In the genomic region with DNA sequence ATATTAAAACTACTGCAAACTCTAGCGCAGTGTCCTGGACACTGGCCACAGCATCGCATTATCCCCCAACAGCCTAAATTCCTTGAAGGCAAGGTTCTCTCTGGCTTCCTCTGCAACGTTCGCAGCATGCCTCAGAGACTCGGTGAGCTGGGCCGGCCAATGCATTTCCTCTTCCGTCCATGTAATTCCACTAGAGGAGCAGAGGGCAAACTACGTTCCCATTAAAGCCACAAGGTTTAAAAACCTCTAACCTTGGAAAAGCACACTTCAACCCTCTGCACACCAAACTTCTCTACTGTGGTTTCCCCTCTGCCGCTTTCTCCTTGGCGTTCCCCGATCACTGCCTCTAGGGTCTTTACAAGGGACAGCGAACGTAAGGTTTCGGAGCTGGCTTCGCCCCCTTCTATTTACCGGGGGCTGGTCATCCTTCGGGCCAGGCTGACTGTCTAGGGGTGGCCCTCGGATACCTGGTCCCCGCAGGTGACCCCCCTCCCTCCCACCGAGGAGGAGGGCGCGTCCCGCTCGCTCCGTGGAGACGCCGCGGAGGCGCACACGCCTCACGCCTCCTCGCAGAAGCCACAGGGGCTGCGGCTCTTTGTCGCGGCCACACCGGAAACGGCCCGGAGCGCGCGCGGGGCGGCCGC, we compare ENCODE assay signal across 1 cellular context.
TF ChIP-seq lines count a peak whose summit lies in the region.

No MANE protein-coding gene starts in this region.

TF ChIP-seq in HepG2, 621 proteins besides CTCF, POLR2A, EP300 and RAD21 (continued from another document and continues in another):
- TF ChIP-seq RORA (CRISPR knock-in tag; IDR thresholded peaks at IDR 0.05) (no peak), MZF1 (CRISPR knock-in tag; IDR thresholded peaks at IDR 0.05; ENCODE audit: borderline replicate concordance) (0 out of 2 replicates have a peak, but pooled peaks have one; percentile 61), ZFY (CRISPR knock-in tag; IDR thresholded peaks at IDR 0.05) (peak; percentile 55), DNMT1 (CRISPR knock-in tag; IDR thresholded peaks at IDR 0.05) (no peak), BCL3 (CRISPR knock-in tag; IDR thresholded peaks at IDR 0.05) (peak; percentile 93), BRF2 (CRISPR knock-in tag; IDR thresholded peaks at IDR 0.05) (no peak), ZNF180 (CRISPR knock-in tag; IDR thresholded peaks at IDR 0.05; ENCODE audit: borderline replicate concordance, low read depth) (0 out of 2 replicates have a peak, but pooled peaks have one; percentile 76), ZNF83 (CRISPR knock-in tag; IDR thresholded peaks at IDR 0.05; ENCODE audit: borderline replicate concordance) (no peak), HOXA5 (CRISPR knock-in tag; IDR thresholded peaks at IDR 0.05) (0 out of 2 replicates have a peak, but pooled peaks have one; percentile 47), ZNF160 (CRISPR knock-in tag; IDR thresholded peaks at IDR 0.05) (0 out of 2 replicates have a peak, but pooled peaks have one; percentile 40), PATZ1 (CRISPR knock-in tag; IDR thresholded peaks at IDR 0.05) (peak; percentile 63), ZNF546 (CRISPR knock-in tag; conservative IDR thresholded peaks at IDR 0.05) (0 out of 2 replicates have a peak, but pooled peaks have one; percentile 23), PHF8 (CRISPR knock-in tag; IDR thresholded peaks at IDR 0.05) (peak; percentile 84), THAP11 (CRISPR knock-in tag; IDR thresholded peaks at IDR 0.05) (peak; percentile 39; the same call in 1 of the 2 replicates), NR0B2 (CRISPR knock-in tag; IDR thresholded peaks at IDR 0.05) (no peak), ARNT2 (CRISPR knock-in tag; IDR thresholded peaks at IDR 0.05; ENCODE audit: low read depth) (no peak; the same call in 1 of the 2 replicates), ARNTL (CRISPR knock-in tag; IDR thresholded peaks at IDR 0.05) (0 out of 2 replicates have a peak, but pooled peaks have one; percentile 23), FOXJ3 (CRISPR knock-in tag; IDR thresholded peaks at IDR 0.05; ENCODE audit: borderline replicate concordance) (0 out of 2 replicates have a peak, but pooled peaks have one; percentile 22), KAT7 (CRISPR knock-in tag; IDR thresholded peaks at IDR 0.05; ENCODE audit: borderline replicate concordance) (0 out of 2 replicates have a peak, but pooled peaks have one; percentile 75), CERS6 (CRISPR knock-in tag; IDR thresholded peaks at IDR 0.05) (peak; percentile 33; the same call in 1 of the 2 replicates), FLYWCH1 (CRISPR knock-in tag; IDR thresholded peaks at IDR 0.05) (0 out of 2 replicates have a peak, but pooled peaks have one; percentile 43), ZNF264 (CRISPR knock-in tag; IDR thresholded peaks at IDR 0.05) (peak; percentile 45; the same call in 1 of the 2 replicates), ZNF136 (CRISPR knock-in tag; IDR thresholded peaks at IDR 0.05; ENCODE audit: low read depth) (0 out of 2 replicates have a peak, but pooled peaks have one; percentile 74), ZNF230 (CRISPR knock-in tag; IDR thresholded peaks at IDR 0.05) (peak; percentile 74; the same call in 1 of the 2 replicates), ZKSCAN8 (CRISPR knock-in tag; IDR thresholded peaks at IDR 0.05; ENCODE audit: borderline replicate concordance) (0 out of 2 replicates have a peak, but pooled peaks have one; percentile 21), TBX2 (CRISPR knock-in tag; IDR thresholded peaks at IDR 0.05; ENCODE audit: borderline replicate concordance) (peak; percentile 58; the same call in 1 of the 2 replicates), ZFX (CRISPR knock-in tag; IDR thresholded peaks at IDR 0.05; ENCODE audit: low read depth) (peak; percentile 49; the same call in 1 of the 2 replicates), ZFP37 (CRISPR knock-in tag; IDR thresholded peaks at IDR 0.05; ENCODE audit: borderline replicate concordance) (peak; percentile 63; the same call in 1 of the 2 replicates), ELF3 (CRISPR knock-in tag; IDR thresholded peaks at IDR 0.05) (peak; percentile 33), POLR2G (IDR thresholded peaks at IDR 0.05; ENCODE audit: low read depth, low read length) (peak; percentile 76), SOX13 (IDR thresholded peaks at IDR 0.05) (no peak), SOX13 (CRISPR knock-in tag; conservative IDR thresholded peaks at IDR 0.05 in 1 of 2, IDR thresholded peaks at IDR 0.05 in 1 of 2) (peak in 1 of 2 experiments; percentile 31; a peak in 2 of 4 replicates), CREM (IDR thresholded peaks at IDR 0.05) (0 out of 2 replicates have a peak, but pooled peaks have one; percentile 12), CREM (CRISPR knock-in tag; IDR thresholded peaks at IDR 0.05) (no peak), ZNF501 (CRISPR knock-in tag; IDR thresholded peaks at IDR 0.05) (peak; percentile 74; the same call in 1 of the 2 replicates), ZNF777 (CRISPR knock-in tag; IDR thresholded peaks at IDR 0.05) (peak; percentile 72), ZNF432 (CRISPR knock-in tag; IDR thresholded peaks at IDR 0.05; ENCODE audit: borderline replicate concordance) (no peak), ZNF605 (CRISPR knock-in tag; IDR thresholded peaks at IDR 0.05) (0 out of 2 replicates have a peak, but pooled peaks have one; percentile 61), STAG1 (CRISPR knock-in tag; IDR thresholded peaks at IDR 0.05) (0 out of 2 replicates have a peak, but pooled peaks have one; percentile 6)
- TF ChIP-seq, protein P1, sequence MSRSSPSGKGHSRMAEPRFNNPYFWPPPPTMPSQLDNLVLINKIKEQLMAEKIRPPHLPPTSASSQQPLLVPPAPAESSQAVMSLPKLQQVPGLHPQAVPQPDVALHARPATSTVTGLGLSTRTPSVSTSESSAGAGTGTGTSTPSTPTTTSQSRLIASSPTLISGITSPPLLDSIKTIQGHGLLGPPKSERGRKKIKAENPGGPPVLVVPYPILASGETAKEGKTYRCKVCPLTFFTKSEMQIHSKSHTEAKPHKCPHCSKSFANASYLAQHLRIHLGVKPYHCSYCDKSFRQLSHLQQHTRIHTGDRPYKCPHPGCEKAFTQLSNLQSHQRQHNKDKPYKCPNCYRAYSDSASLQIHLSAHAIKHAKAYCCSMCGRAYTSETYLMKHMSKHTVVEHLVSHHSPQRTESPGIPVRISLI (CRISPR knock-in tag; IDR thresholded peaks at IDR 0.05; ENCODE audit: borderline replicate concordance) = peak; percentile 18; the same call in 1 of the 2 replicates
- TF ChIP-seq, protein P2, sequence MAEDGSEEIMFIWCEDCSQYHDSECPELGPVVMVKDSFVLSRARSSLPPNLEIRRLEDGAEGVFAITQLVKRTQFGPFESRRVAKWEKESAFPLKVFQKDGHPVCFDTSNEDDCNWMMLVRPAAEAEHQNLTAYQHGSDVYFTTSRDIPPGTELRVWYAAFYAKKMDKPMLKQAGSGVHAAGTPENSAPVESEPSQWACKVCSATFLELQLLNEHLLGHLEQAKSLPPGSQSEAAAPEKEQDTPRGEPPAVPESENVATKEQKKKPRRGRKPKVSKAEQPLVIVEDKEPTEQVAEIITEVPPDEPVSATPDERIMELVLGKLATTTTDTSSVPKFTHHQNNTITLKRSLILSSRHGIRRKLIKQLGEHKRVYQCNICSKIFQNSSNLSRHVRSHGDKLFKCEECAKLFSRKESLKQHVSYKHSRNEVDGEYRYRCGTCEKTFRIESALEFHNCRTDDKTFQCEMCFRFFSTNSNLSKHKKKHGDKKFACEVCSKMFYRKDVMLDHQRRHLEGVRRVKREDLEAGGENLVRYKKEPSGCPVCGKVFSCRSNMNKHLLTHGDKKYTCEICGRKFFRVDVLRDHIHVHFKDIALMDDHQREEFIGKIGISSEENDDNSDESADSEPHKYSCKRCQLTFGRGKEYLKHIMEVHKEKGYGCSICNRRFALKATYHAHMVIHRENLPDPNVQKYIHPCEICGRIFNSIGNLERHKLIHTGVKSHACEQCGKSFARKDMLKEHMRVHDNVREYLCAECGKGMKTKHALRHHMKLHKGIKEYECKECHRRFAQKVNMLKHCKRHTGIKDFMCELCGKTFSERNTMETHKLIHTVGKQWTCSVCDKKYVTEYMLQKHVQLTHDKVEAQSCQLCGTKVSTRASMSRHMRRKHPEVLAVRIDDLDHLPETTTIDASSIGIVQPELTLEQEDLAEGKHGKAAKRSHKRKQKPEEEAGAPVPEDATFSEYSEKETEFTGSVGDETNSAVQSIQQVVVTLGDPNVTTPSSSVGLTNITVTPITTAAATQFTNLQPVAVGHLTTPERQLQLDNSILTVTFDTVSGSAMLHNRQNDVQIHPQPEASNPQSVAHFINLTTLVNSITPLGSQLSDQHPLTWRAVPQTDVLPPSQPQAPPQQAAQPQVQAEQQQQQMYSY (CRISPR knock-in tag; IDR thresholded peaks at IDR 0.05) = 0 out of 2 replicates have a peak, but pooled peaks have one; percentile 18
- TF ChIP-seq, protein P3, sequence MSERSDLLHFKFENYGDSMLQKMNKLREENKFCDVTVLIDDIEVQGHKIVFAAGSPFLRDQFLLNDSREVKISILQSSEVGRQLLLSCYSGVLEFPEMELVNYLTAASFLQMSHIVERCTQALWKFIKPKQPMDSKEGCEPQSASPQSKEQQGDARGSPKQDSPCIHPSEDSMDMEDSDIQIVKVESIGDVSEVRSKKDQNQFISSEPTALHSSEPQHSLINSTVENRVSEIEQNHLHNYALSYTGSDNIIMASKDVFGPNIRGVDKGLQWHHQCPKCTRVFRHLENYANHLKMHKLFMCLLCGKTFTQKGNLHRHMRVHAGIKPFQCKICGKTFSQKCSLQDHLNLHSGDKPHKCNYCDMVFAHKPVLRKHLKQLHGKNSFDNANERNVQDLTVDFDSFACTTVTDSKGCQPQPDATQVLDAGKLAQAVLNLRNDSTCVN (CRISPR knock-in tag; IDR thresholded peaks at IDR 0.05; ENCODE audit: borderline replicate concordance) = 0 out of 2 replicates have a peak, but pooled peaks have one; percentile 36
- TF ChIP-seq, protein P4, sequence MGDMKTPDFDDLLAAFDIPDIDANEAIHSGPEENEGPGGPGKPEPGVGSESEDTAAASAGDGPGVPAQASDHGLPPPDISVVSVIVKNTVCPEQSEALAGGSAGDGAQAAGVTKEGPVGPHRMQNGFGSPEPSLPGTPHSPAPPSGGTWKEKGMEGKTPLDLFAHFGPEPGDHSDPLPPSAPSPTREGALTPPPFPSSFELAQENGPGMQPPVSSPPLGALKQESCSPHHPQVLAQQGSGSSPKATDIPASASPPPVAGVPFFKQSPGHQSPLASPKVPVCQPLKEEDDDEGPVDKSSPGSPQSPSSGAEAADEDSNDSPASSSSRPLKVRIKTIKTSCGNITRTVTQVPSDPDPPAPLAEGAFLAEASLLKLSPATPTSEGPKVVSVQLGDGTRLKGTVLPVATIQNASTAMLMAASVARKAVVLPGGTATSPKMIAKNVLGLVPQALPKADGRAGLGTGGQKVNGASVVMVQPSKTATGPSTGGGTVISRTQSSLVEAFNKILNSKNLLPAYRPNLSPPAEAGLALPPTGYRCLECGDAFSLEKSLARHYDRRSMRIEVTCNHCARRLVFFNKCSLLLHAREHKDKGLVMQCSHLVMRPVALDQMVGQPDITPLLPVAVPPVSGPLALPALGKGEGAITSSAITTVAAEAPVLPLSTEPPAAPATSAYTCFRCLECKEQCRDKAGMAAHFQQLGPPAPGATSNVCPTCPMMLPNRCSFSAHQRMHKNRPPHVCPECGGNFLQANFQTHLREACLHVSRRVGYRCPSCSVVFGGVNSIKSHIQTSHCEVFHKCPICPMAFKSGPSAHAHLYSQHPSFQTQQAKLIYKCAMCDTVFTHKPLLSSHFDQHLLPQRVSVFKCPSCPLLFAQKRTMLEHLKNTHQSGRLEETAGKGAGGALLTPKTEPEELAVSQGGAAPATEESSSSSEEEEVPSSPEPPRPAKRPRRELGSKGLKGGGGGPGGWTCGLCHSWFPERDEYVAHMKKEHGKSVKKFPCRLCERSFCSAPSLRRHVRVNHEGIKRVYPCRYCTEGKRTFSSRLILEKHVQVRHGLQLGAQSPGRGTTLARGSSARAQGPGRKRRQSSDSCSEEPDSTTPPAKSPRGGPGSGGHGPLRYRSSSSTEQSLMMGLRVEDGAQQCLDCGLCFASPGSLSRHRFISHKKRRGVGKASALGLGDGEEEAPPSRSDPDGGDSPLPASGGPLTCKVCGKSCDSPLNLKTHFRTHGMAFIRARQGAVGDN (CRISPR knock-in tag; IDR thresholded peaks at IDR 0.05) = peak; percentile 77
